Comparison of ENCODE assay signal across 19 cellular contexts in genomic region chr16:507996-508395, GRCh38. TPM values are rescaled to one million over a fixed set of nuclear protein-coding genes. Genes with fewer than 3 reads are reported as not detected.
DNase-seq lines count a peak whose midpoint lies in the region; ATAC-seq, FAIRE-seq and TF ChIP-seq lines count a peak whose summit lies in the region.
"Had no signal": no experiment of that assay in that cellular context is flagged by ENCODE, and none has a peak within 500 bp of the region (broad histone marks: within the 10 kb centered on the region; RNA-seq: fewer than 3 reads in every experiment).

No MANE protein-coding gene starts in this region.

- TF ChIP-seq CTCF in DND-41 (IDR thresholded peaks at IDR 0.05; ENCODE audit: borderline replicate concordance, extremely low read depth, low read length, poor library complexity, severe bottlenecking) (no peak), dorsolateral prefrontal cortex (IDR thresholded peaks at IDR 0.05 in 54 of 56, conservative IDR thresholded peaks at IDR 0.05 in 2 of 56; ENCODE audit: low read depth in 1 of 56, partially characterized antibody in 56 of 56) (no peak), osteocyte (IDR thresholded peaks at IDR 0.05) (no peak), spleen (IDR thresholded peaks at IDR 0.05 in 8 of 11, conservative IDR thresholded peaks at IDR 0.05 in 3 of 11) (no peak)

- H3K27me3 Mint-ChIP-seq in osteocyte (ENCODE audit: unreplicated experiment): no peaks in the 10 kb centered on the region
- H3K27me3 Mint-ChIP-seq: CD4-positive, alpha-beta T cell had no signal

- H3K27me3 ChIP-seq in DND-41 (ENCODE audit: insufficient read depth, low read length, poor library complexity) (no peaks in the 10 kb centered on the region), dorsolateral prefrontal cortex (no peaks in the 10 kb centered on the region), spleen (replicated peaks in 1 of 7) (no peaks in the 10 kb centered on the region)
- H3K27me3 ChIP-seq: BLaER1 had no signal

- H3K27ac Mint-ChIP-seq in osteocyte (ENCODE audit: unreplicated experiment): peak overlapping the region; percentile 50
- H3K27ac Mint-ChIP-seq: CD4-positive, alpha-beta T cell; GM23338 had no signal

- no peaks in the 10 kb centered on the region for H3K9me3 ChIP-seq in DND-41 (ENCODE audit: insufficient read depth, low read length, severe bottlenecking)
- no peaks in the 10 kb centered on the region for H3K9me3 ChIP-seq in spleen
- H3K9me3 ChIP-seq: BLaER1 had no signal

- intact Hi-C loops in dorsolateral prefrontal cortex (cut with DNase I): no loop called here
- intact Hi-C loops in spleen (cut with DNase I; ENCODE audit: low total_unique reads): no loop called here

- H3K27ac ChIP-seq in DND-41 (ENCODE audit: low read length) (peak overlapping the region; percentile 26; the same call in 1 of the 2 replicates), dorsolateral prefrontal cortex (peak overlapping the region in 45 of 59 donors; percentile 6 to 79 (median 50)), spleen (no peak overlapping the region)
- H3K27ac ChIP-seq: BLaER1 had no signal

- 78 to 95% (median 90%) methylated on average over 6 of the region's 6 CpGs for WGBS in spleen, 5 donors

- H3K4me1 ChIP-seq in DND-41 (ENCODE audit: insufficient read depth, low read length) (no peaks in the 10 kb centered on the region), spleen (peaks cover 0 to 6% (median 0%) of the 10 kb centered on the region in 6 donors)

- H3K79me2 ChIP-seq in DND-41 (ENCODE audit: insufficient read depth, low read length): no peaks in the 10 kb centered on the region

- H3K4me3 Mint-ChIP-seq in osteocyte (ENCODE audit: unreplicated experiment): no peak overlapping the region
- H3K4me3 Mint-ChIP-seq: CD4-positive, alpha-beta T cell; GM23338 had no signal

- TF ChIP-seq POLR2A in spleen (IDR thresholded peaks at IDR 0.05): no peak

- no peak overlapping the region for H3K9ac ChIP-seq in DND-41 (ENCODE audit: low read depth, low read length)
- H3K9ac ChIP-seq: BLaER1 had no signal

- peaks cover 18% of the 10 kb centered on the region for H3K36me3 Mint-ChIP-seq in osteocyte (ENCODE audit: unreplicated experiment)

- DNase-seq in DND-41 (no peak), dorsolateral prefrontal cortex (no peak), left lobe of liver (ENCODE audit: low spot score) (no peak), osteocyte (ENCODE audit: extremely low spot score, unreplicated experiment) (no peak), spleen (no peak), frontal cortex (ENCODE audit: low spot score in 2 of 2) (no peak)
- DNase-seq in activated CD4-positive, alpha-beta T cell treated with anti-CD3 and anti-CD28 coated beads, Interleukin-2, amount 50 U/mL, for 48 hours: no peak
- DNase-seq in activated naive CD4-positive, alpha-beta T cell treated with Interleukin-2 at 50 U/mL for 16 hours: no peak
- DNase-seq: 8988T; AML-193; CD4-positive, alpha-beta T cell; DMS153; DMS79 treated with DMSO at 0.1 percent for 48 hours; GDM1; H7; IMR-90 had no signal

- H4K20me1 ChIP-seq in DND-41 (ENCODE audit: insufficient read depth, low read length): 0 out of 2 replicates have a peak, but pooled peaks cover 6% of the 10 kb centered on the region

- H3K4me3 ChIP-seq in DND-41 (ENCODE audit: low read depth in 1 of 2, low read length in 2 of 2) (no peak overlapping the region), dorsolateral prefrontal cortex (no peak overlapping the region), spleen (no peak overlapping the region)
- H3K4me3 ChIP-seq: BLaER1, GM23338 had no signal

- H2AFZ ChIP-seq in DND-41 (ENCODE audit: low read depth, low read length): no peak overlapping the region
- H2AFZ ChIP-seq: GM23338 had no signal

- no peaks in the 10 kb centered on the region for H3K9me3 Mint-ChIP-seq in osteocyte (ENCODE audit: unreplicated experiment)
- H3K9me3 Mint-ChIP-seq: CD4-positive, alpha-beta T cell; GM23338 had no signal

- peaks cover 31% of the 10 kb centered on the region for H3K36me3 ChIP-seq in DND-41 (ENCODE audit: insufficient read depth, low read length)
- H3K36me3 ChIP-seq in spleen: peaks cover 0 to 72% (median 18%) of the 10 kb centered on the region in 6 donors

- no peak overlapping the region for H3K4me2 ChIP-seq in DND-41 (ENCODE audit: insufficient read depth, low read length)
- H3K4me2 ChIP-seq: BLaER1, GM23338 had no signal

- ATAC-seq in DND-41 (ENCODE audit: insufficient read depth, low read depth): no peak
- ATAC-seq in left lobe of liver: peak; percentile 17
- ATAC-seq: GM23338 had no signal

- peaks cover 9% of the 10 kb centered on the region for H3K4me1 Mint-ChIP-seq in osteocyte (ENCODE audit: unreplicated experiment)
- H3K4me1 Mint-ChIP-seq: GM23338 had no signal

- no peak for FAIRE-seq in frontal cortex (lab: Jason Lieb, UNC)
- FAIRE-seq: D721Med had no signal

RNA-seq across cellular contexts. Expression of gene CAPN15, which starts 19.5 kb away (rescaled TPM):
- 10 to 100 TPM; 18.8 to 69.8 (median 34.2) TPM for total RNA-seq in dorsolateral prefrontal cortex
- 31.6 TPM for total RNA-seq in left lobe of liver
- total RNA-seq in osteocyte: 38.3 and 39.9 TPM in 2 replicates
- total RNA-seq in spleen: 10 to 100 TPM; 48.1 to 71.7 (median 63.9) TPM
- 10 to 100 TPM; 25.8 to 65.0 (median 36.4) TPM for polyA plus RNA-seq in spleen
- 7.3 TPM for total RNA-seq in frontal cortex

RNA-seq across cellular contexts. Expression of gene PRR35, which starts 52.2 kb away (rescaled TPM):
- total RNA-seq in dorsolateral prefrontal cortex: under 1 TPM in 29 of 120 experiments, not detected in 91; 0.17 to 0.90 (median 0.28) TPM
- total RNA-seq in left lobe of liver: not detected
- not detected in 2 replicates for total RNA-seq in osteocyte
- total RNA-seq in spleen: not detected
- polyA plus RNA-seq in spleen: not detected
- total RNA-seq in frontal cortex: not detected
- total RNA-seq: CD4-positive, alpha-beta T cell; IMR-90 had no signal
- polyA plus RNA-seq: IMR-90 had no signal

RNA-seq across cellular contexts. Expression of gene NHLRC4, which starts 58.8 kb away (rescaled TPM):
- 1 to 10 TPM in 19 of 120 experiments, under 1 TPM in 97, not detected in 4; 0.20 to 1.6 (median 0.60) TPM for total RNA-seq in dorsolateral prefrontal cortex
- total RNA-seq in left lobe of liver: 0.28 TPM
- 0.57 and 1.7 TPM in 2 replicates for total RNA-seq in osteocyte
- total RNA-seq in spleen: 1 to 10 TPM; 1.5 to 8.8 (median 4.5) TPM
- polyA plus RNA-seq in spleen: 1 to 10 TPM; 2.7 to 4.7 (median 3.6) TPM
- total RNA-seq in frontal cortex: 0.41 TPM

Comparison
In these comparisons a context has a peak if more than half of its experiments do, and no peak if none do; other contexts are left out.
1. H3K27ac ChIP-seq: peak in DND-41 (single experiment) and dorsolateral prefrontal cortex (45 of 59); none in spleen (0 of 8).